ENCODE assay signal across 21 cellular contexts in genomic region chr17:58932956-58933355, GRCh38.
DNase-seq lines count a peak whose midpoint lies in the region; ATAC-seq and TF ChIP-seq lines count a peak whose summit lies in the region.
"Had no signal": no experiment of that assay in that cellular context is flagged by ENCODE, and none has a peak within 500 bp of the region (broad histone marks: within the 10 kb centered on the region; RNA-seq: fewer than 3 reads in every experiment).

No MANE protein-coding gene starts in this region.

- ATAC-seq in HG03159 (IDR thresholded peaks at IDR 0.05; ENCODE audit: unreplicated experiment): no peak
- ATAC-seq: GM23338, SK-N-SH treated with all-trans-retinoic acid at 6 μM for 48 hours, T-cell had no signal

- H3K27ac Mint-ChIP-seq in osteocyte (ENCODE audit: unreplicated experiment): no peak overlapping the region
- H3K27ac Mint-ChIP-seq: CD4-positive, alpha-beta memory T cell; GM23338; T-cell; T-helper 2 cell treated with Interferon-gamma antibody and Interleukin-4, amounts not matched to agents 5 μg/mL and 100 μg/mL, for 36 hours had no signal

- H3K36me3 Mint-ChIP-seq in osteocyte (ENCODE audit: unreplicated experiment): no peaks in the 10 kb centered on the region
- H3K36me3 Mint-ChIP-seq: CD4-positive, alpha-beta memory T cell; T-cell had no signal

- DNase-seq in DMS53 (lab: John Stamatoyannopoulos, UW) (peak; percentile 5), DMS53 treated with DMSO at 0.1 percent for 48 hours (lab: John Stamatoyannopoulos, UW; ENCODE audit: unreplicated experiment) (no peak), COLO668 (lab: John Stamatoyannopoulos, UW; ENCODE audit: unreplicated experiment) (peak; percentile 0), NCI-H146 treated with DMSO at 0.1 percent for 48 hours (lab: John Stamatoyannopoulos, UW; ENCODE audit: unreplicated experiment) (peak; percentile 55), RKO (ENCODE audit: low spot score) (peak; percentile 20), inferior parietal cortex (ENCODE audit: extremely low spot score) (no peak), osteocyte (ENCODE audit: extremely low spot score, unreplicated experiment) (no peak)
- DNase-seq: ACHN; CD4-positive, alpha-beta memory T cell; HCEC 1CT; Kasumi-1; NCI-H1048; NCI-H1694 treated with DMSO at 0.1 percent for 48 hours; NCI-H2081 treated with DMSO at 0.1 percent for 48 hours; NCI-H2227 treated with DMSO at 0.1 percent for 48 hours; NCI-H524; T-cell had no signal

- no peaks in the 10 kb centered on the region for H3K9me3 Mint-ChIP-seq in osteocyte (ENCODE audit: unreplicated experiment)
- H3K9me3 Mint-ChIP-seq: CD4-positive, alpha-beta memory T cell; GM23338; T-cell; T-helper 2 cell treated with Interferon-gamma antibody and Interleukin-4, amounts not matched to agents 5 μg/mL and 100 μg/mL, for 36 hours had no signal

- no peaks in the 10 kb centered on the region for H3K27me3 Mint-ChIP-seq in osteocyte (ENCODE audit: unreplicated experiment)

- H3K4me1 Mint-ChIP-seq in osteocyte (ENCODE audit: unreplicated experiment): no peaks in the 10 kb centered on the region
- H3K4me1 Mint-ChIP-seq: CD4-positive, alpha-beta memory T cell; GM23338; T-cell had no signal

- no peak for TF ChIP-seq CTCF in osteocyte (IDR thresholded peaks at IDR 0.05)

- H3K4me3 Mint-ChIP-seq in osteocyte (ENCODE audit: unreplicated experiment): no peak overlapping the region
- H3K4me3 Mint-ChIP-seq: CD4-positive, alpha-beta memory T cell; GM23338; T-cell; T-helper 2 cell treated with Interferon-gamma antibody and Interleukin-4, amounts not matched to agents 5 μg/mL and 100 μg/mL, for 36 hours had no signal

Comparison
In these comparisons a context has a peak if more than half of its experiments do, and no peak if none do; other contexts are left out.
1. DNase-seq: peak in DMS53 (single experiment), COLO668 (single experiment), NCI-H146 treated with DMSO at 0.1 percent for 48 hours (single experiment) and RKO (single experiment); none in DMS53 treated with DMSO at 0.1 percent for 48 hours (single experiment), inferior parietal cortex (single experiment) and osteocyte (single experiment).